ENCODE assay signal across 24 cellular contexts in the genomic region with DNA sequence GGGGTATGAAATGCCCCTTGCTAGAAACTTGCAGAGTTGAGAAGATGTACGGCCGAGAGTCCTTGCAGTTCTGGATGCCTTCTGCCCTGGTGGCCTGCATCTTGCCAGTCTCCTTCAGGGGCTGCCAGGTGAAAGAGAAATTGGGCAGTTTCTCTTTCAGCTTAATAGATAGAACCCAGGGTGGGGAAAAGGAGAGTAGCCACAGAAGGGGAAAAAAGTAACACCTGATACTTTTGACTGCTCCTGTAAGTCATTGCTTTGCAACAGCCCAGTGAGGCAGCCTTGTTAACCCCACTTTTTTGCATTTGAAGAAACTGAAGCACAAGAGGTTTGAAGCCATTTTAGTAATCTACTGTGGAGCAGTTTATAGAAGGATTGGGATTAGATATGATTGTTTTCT. TPM values are rescaled to one million over a fixed set of nuclear protein-coding genes. Genes with fewer than 3 reads are reported as not detected.
DNase-seq lines count a peak whose midpoint lies in the region; ATAC-seq and FAIRE-seq lines count a peak whose summit lies in the region.
"Had no signal": no experiment of that assay in that cellular context is flagged by ENCODE, and none has a peak within 500 bp of the region (broad histone marks: within the 10 kb centered on the region; RNA-seq: fewer than 3 reads in every experiment).

No MANE protein-coding gene starts in this region.

- peak; percentile 51 for FAIRE-seq in GM19239 (lab: Jason Lieb, UNC)
- FAIRE-seq: GM12878 had no signal

- WGBS in GM23248 (ENCODE audit: low coverage in 1 of 2, low lambda C conversion rate in 2 of 2, missing lambda C conversion rate in 2 of 2), 2 experiments: 94 to 95% methylated on average over 2 of the region's 2 CpGs

- H2AFZ ChIP-seq in GM23248: no peak overlapping the region

- no peaks in the 10 kb centered on the region for H3K9me3 ChIP-seq in GM23248 (ENCODE audit: low read depth)
- H3K9me3 ChIP-seq: BLaER1 had no signal

- no peak overlapping the region for H3K27ac ChIP-seq in GM23248
- H3K27ac ChIP-seq: BLaER1, RWPE1, SK-N-MC had no signal

- ATAC-seq in GM21528 (IDR thresholded peaks at IDR 0.05; ENCODE audit: low FRiP score, unreplicated experiment): peak; percentile 64
- peak; percentile 59 for ATAC-seq in HG02798 (IDR thresholded peaks at IDR 0.05; ENCODE audit: poor library complexity, unreplicated experiment)
- ATAC-seq in GM18907 (IDR thresholded peaks at IDR 0.05; ENCODE audit: unreplicated experiment): no peak
- ATAC-seq in left lobe of liver: no peak
- ATAC-seq: GM12878 had no signal

- no peaks in the 10 kb centered on the region for H3K4me1 ChIP-seq in GM23248 (ENCODE audit: insufficient read depth)
- H3K4me1 ChIP-seq: BLaER1 had no signal

- DNase-seq in GM19239 (ENCODE audit: insufficient read length, low spot score): no peak
- DNase-seq in head of caudate nucleus: no peak
- DNase-seq in GM23248: no peak
- no peak for DNase-seq in left lobe of liver (ENCODE audit: low spot score)
- DNase-seq: ACHN; CD4-positive, alpha-beta T cell; COR-L47; DMS79 treated with DMSO at 0.1 percent for 48 hours; H9; MV-4-11; NCI-H1105 treated with DMSO at 0.1 percent for 48 hours; NCI-H2029 treated with DMSO at 0.1 percent for 48 hours; NCI-H226; NCI-H510A treated with DMSO at 0.1 percent for 48 hours; NCI-H748 treated with DMSO at 0.1 percent for 48 hours; NK-92 treated with Interleukin-12 subunit alpha and Interleukin-12 subunit beta, amount 100 ng/mL, for 24 hours; SHP77 treated with DMSO at 0.1 percent for 48 hours had no signal

- H3K9me2 ChIP-seq in GM23248 (ENCODE audit: insufficient read depth): no peaks in the 10 kb centered on the region

- intact Hi-C loops in head of caudate nucleus (cut with DNase I): no loop called here

- no peak overlapping the region for H3K4me3 ChIP-seq in GM23248
- H3K4me3 ChIP-seq: BLaER1, GM12878, SK-N-MC had no signal

- no peaks in the 10 kb centered on the region for H4K20me1 ChIP-seq in GM23248 (ENCODE audit: insufficient read depth)
- H4K20me1 ChIP-seq: BLaER1 had no signal

- in situ Hi-C loops in GM23248 (cut with MboI): no loop called here

- H3K9ac ChIP-seq in GM23248: no peak overlapping the region
- H3K9ac ChIP-seq: BLaER1 had no signal

- no peaks in the 10 kb centered on the region for H3F3A ChIP-seq in GM23248 (ENCODE audit: insufficient read depth)

- no peaks in the 10 kb centered on the region for H3K79me2 ChIP-seq in GM23248 (ENCODE audit: insufficient read depth)

- no peak overlapping the region for H3K4me2 ChIP-seq in GM23248 (ENCODE audit: unreplicated experiment)
- H3K4me2 ChIP-seq: BLaER1 had no signal

- no peaks in the 10 kb centered on the region for H3K27me3 ChIP-seq in GM23248 (replicated peaks; ENCODE audit: insufficient read depth)
- H3K27me3 ChIP-seq: BLaER1 had no signal

- H3K36me3 ChIP-seq in GM23248 (ENCODE audit: low read depth): peaks cover 24% of the 10 kb centered on the region; the same call in 1 of the 2 replicates

RNA-seq across cellular contexts. Expression of a gene that starts 27.6 kb away (rescaled TPM):
- total RNA-seq in GM23248 (2014; rRNA removed; shearing (Covaris generic)): 12.6 and 16.3 TPM in 2 replicates
- polyA plus RNA-seq in GM23248 (2016; fragmentation: Nextera tagmentation; extraction: Ambion mirVana): 11.1 and 11.8 TPM in 2 replicates
- 4.6 TPM for total RNA-seq in left lobe of liver

RNA-seq across cellular contexts. Expression of a gene that starts 28.8 kb away (rescaled TPM):
- 4.3 and 7.9 TPM in 2 replicates for total RNA-seq in GM23248 (2014; rRNA removed; shearing (Covaris generic))
- 16.2 and 16.4 TPM in 2 replicates for polyA plus RNA-seq in GM23248 (2016; fragmentation: Nextera tagmentation; extraction: Ambion mirVana)
- total RNA-seq in left lobe of liver: 1.2 TPM

Comparison
In these comparisons a context has a peak if more than half of its experiments do, and no peak if none do; other contexts are left out.
1. ATAC-seq: peak in GM21528 (single experiment) and HG02798 (single experiment); none in GM18907 (single experiment) and left lobe of liver (single experiment).